16 cellular contexts compared by ENCODE assay signal in genomic region chr19:32387701-32388392, GRCh38. TPM values are rescaled to one million over a fixed set of nuclear protein-coding genes. Genes with fewer than 3 reads are reported as not detected.
A peak's percentile ranks its signal among the peaks of the same experiment; 100 is the strongest.
DNase-seq lines count a peak whose midpoint lies in the region; ATAC-seq, FAIRE-seq and TF ChIP-seq lines count a peak whose summit lies in the region.
"Had no signal": no experiment of that assay in that cellular context is flagged by ENCODE, and none has a peak within 500 bp of the region (broad histone marks: within the 10 kb centered on the region; RNA-seq: fewer than 3 reads in every experiment).

No MANE protein-coding gene starts in this region.

- DNase-seq in A172 (ENCODE audit: low spot score) (peak; percentile 53), HCEC 1CT (peak; percentile 62), iris pigment epithelial cell (ENCODE audit: low read depth) (peak; percentile 65), T-cell (no peak), COR-L47 (lab: John Stamatoyannopoulos, UW) (no peak), RCC 7860 (ENCODE audit: low spot score) (no peak), NCI-H2107 treated with DMSO at 0.1 percent for 48 hours (lab: John Stamatoyannopoulos, UW; ENCODE audit: unreplicated experiment) (no peak)
- DNase-seq: activated CD4-positive, alpha-beta memory T cell treated with anti-CD3 and anti-CD28 coated beads, Interleukin-2, amount 10 ng/mL, durations not matched to agents 7 days and 5 days; activated naive CD4-positive, alpha-beta T cell; BE2C; cortex of kidney; heart left ventricle; KG1 had no signal

- H3K36me3 Mint-ChIP-seq in T-cell, result peaks cover 16% of the 10 kb centered on the region

- no peak for TF ChIP-seq CTCF in VCaP (conservative IDR thresholded peaks at IDR 0.05)

- no peak for ATAC-seq in T-cell (replicated peaks in 1 of 4)
- ATAC-seq: GM23338, heart left ventricle had no signal

- H3K27me3 Mint-ChIP-seq in T-cell, result no peaks in the 10 kb centered on the region
- H3K27me3 Mint-ChIP-seq: activated CD4-positive, alpha-beta memory T cell treated with anti-CD3 and anti-CD28 coated beads, Interleukin-2, amount 10 ng/mL, durations not matched to agents 7 days and 5 days had no signal

- POLR2A ChIA-PET in T-cell (lab: Charles Lee), result no interaction called here

- no peak for FAIRE-seq in RCC 7860 (lab: Jason Lieb, UNC)

- CTCF ChIA-PET in T-cell (lab: Charles Lee), result no interaction called here

- H3K27ac ChIP-seq in VCaP, result peak overlapping the region; percentile 1; the same call in 1 of the 2 replicates
- H3K27ac ChIP-seq: parathyroid adenoma had no signal

- peaks cover 0 to 10% (median under 1%) of the 10 kb centered on the region in 3 donors for H3K4me1 Mint-ChIP-seq in T-cell
- H3K4me1 Mint-ChIP-seq: GM23338 had no signal

- no peak overlapping the region for H3K27ac Mint-ChIP-seq in T-cell
- H3K27ac Mint-ChIP-seq: activated CD4-positive, alpha-beta memory T cell treated with anti-CD3 and anti-CD28 coated beads, Interleukin-2, amount 10 ng/mL, durations not matched to agents 7 days and 5 days; GM23338 had no signal

- H3K4me3 Mint-ChIP-seq in T-cell, result no peak overlapping the region
- H3K4me3 Mint-ChIP-seq: activated CD4-positive, alpha-beta memory T cell treated with anti-CD3 and anti-CD28 coated beads, Interleukin-2, amount 10 ng/mL, durations not matched to agents 7 days and 5 days; GM23338 had no signal

- H3K9me3 Mint-ChIP-seq in T-cell, result no peaks in the 10 kb centered on the region
- H3K9me3 Mint-ChIP-seq: activated CD4-positive, alpha-beta memory T cell treated with anti-CD3 and anti-CD28 coated beads, Interleukin-2, amount 10 ng/mL, durations not matched to agents 7 days and 5 days; GM23338 had no signal

RNA-seq across cellular contexts. Expression of gene DPY19L3, which starts 17.7 kb away (rescaled TPM):
- 8.3 and 25.3 TPM in 2 replicates for total RNA-seq in A172 (2014; rRNA removed; shearing (Covaris generic))
- 10 to 100 TPM; 11.1 to 17.4 (median 15.5) TPM for total RNA-seq in T-cell

RNA-seq across cellular contexts. Expression of gene ZNF507, which starts 42.4 kb away (rescaled TPM):
- 6.7 and 9.4 TPM in 2 replicates for total RNA-seq in A172 (2014; rRNA removed; shearing (Covaris generic))
- total RNA-seq in T-cell, result 10 to 100 TPM; 32.6 to 38.2 (median 35.9) TPM

Comparison
In these comparisons a context has a peak if more than half of its experiments do, and no peak if none do; other contexts are left out.
1. DNase-seq: peak in A172 (single experiment), HCEC 1CT (single experiment) and iris pigment epithelial cell (single experiment); none in T-cell (0 of 34), COR-L47 (single experiment), RCC 7860 (single experiment) and NCI-H2107 treated with DMSO at 0.1 percent for 48 hours (single experiment).